1 cellular context compared by ENCODE assay signal in genomic region chr20:61168605-61169004, GRCh38.
TF ChIP-seq lines count a peak whose summit lies in the region.

No MANE protein-coding gene starts in this region.

TF ChIP-seq in H1, 55 proteins besides CTCF, POLR2A, EP300 and RAD21:
- TF ChIP-seq SUZ12 (IDR thresholded peaks at IDR 0.05; ENCODE audit: low read length) (no peak), ATF3 (IDR thresholded peaks at IDR 0.05; ENCODE audit: insufficient read depth, low read depth, low read length) (no peak), TEAD4 (IDR thresholded peaks at IDR 0.05; ENCODE audit: low read depth, low read length) (no peak), KDM5A (IDR thresholded peaks at IDR 0.05; ENCODE audit: low read length) (no peak), BACH1 (IDR thresholded peaks at IDR 0.05; ENCODE audit: low read length) (no peak), KDM4A (IDR thresholded peaks at IDR 0.05; ENCODE audit: low read depth, low read length, severe bottlenecking) (no peak), GTF2F1 (IDR thresholded peaks at IDR 0.05; ENCODE audit: borderline replicate concordance, low read depth, low read length) (no peak), RBBP5 (IDR thresholded peaks at IDR 0.05; ENCODE audit: borderline replicate concordance, low read depth, low read length) (no peak), NANOG (IDR thresholded peaks at IDR 0.05; ENCODE audit: insufficient read depth, low read depth, low read length, poor library complexity, severe bottlenecking) (no peak), SAP30 (IDR thresholded peaks at IDR 0.05; ENCODE audit: insufficient read depth, insufficient replicate concordance, low read length) (no peak), JUN (IDR thresholded peaks at IDR 0.05; ENCODE audit: low read depth, low read length) (no peak), CHD7 (IDR thresholded peaks at IDR 0.05; ENCODE audit: insufficient replicate concordance, low read length) (no peak), EGR1 (IDR thresholded peaks at IDR 0.05; ENCODE audit: borderline replicate concordance, low read depth, low read length) (no peak), TAF7 (optimal IDR thresholded peaks at IDR 0.05; ENCODE audit: borderline replicate concordance, low read depth, low read length) (no peak), GABPA (IDR thresholded peaks at IDR 0.05; ENCODE audit: borderline replicate concordance, insufficient read depth, low read length) (no peak), TCF12 (IDR thresholded peaks at IDR 0.05; ENCODE audit: low read depth, low read length) (no peak), EZH2 (IDR thresholded peaks at IDR 0.05; ENCODE audit: low read depth, low read length, severe bottlenecking) (no peak), FOSL1 (IDR thresholded peaks at IDR 0.05; ENCODE audit: insufficient read depth, low read depth, low read length) (no peak)
- TF ChIP-seq, protein P1, sequence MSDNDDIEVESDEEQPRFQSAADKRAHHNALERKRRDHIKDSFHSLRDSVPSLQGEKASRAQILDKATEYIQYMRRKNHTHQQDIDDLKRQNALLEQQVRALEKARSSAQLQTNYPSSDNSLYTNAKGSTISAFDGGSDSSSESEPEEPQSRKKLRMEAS (IDR thresholded peaks at IDR 0.05): no peak
